In genomic region chr2:223586261-223586660, GRCh38 we compare ENCODE assay signal across 11 cellular contexts. TPM values are rescaled to one million over a fixed set of nuclear protein-coding genes. Genes with fewer than 3 reads are reported as not detected.
A peak's percentile ranks its signal among the peaks of the same experiment; 100 is the strongest.
DNase-seq lines count a peak whose midpoint lies in the region; ATAC-seq and TF ChIP-seq lines count a peak whose summit lies in the region.
"Had no signal": no experiment of that assay in that cellular context is flagged by ENCODE, and none has a peak within 500 bp of the region (broad histone marks: within the 10 kb centered on the region; RNA-seq: fewer than 3 reads in every experiment).

No MANE protein-coding gene starts in this region.

- POLR2A ChIA-PET in IMR-90 (lab: Charles Lee; ENCODE audit: unreplicated experiment): no interaction called here

- H3K9me3 Mint-ChIP-seq in mesothelial cell of epicardium: no peaks in the 10 kb centered on the region
- no peaks in the 10 kb centered on the region for H3K9me3 Mint-ChIP-seq in activated T-helper 1 cell treated with anti-CD3 and anti-CD28 coated beads, Interleukin-12 subunit alpha, Interleukin-12 subunit beta, Interleukin-2, Interleukin-4 antibody, amounts not matched to agents 30 ng/mL and 10 ng/mL and 1 ng/mL, durations not matched to agents 14 hours and 24 hours and 36 hours

- H3K27me3 ChIP-seq in IMR-90 (ENCODE audit: control insufficient read depth, insufficient read depth, low read length): no peaks in the 10 kb centered on the region

- peaks cover 2% of the 10 kb centered on the region for H3K4me1 Mint-ChIP-seq in mesothelial cell of epicardium
- H3K4me1 Mint-ChIP-seq in activated T-helper 1 cell treated with anti-CD3 and anti-CD28 coated beads, Interleukin-12 subunit alpha, Interleukin-12 subunit beta, Interleukin-2, Interleukin-4 antibody, amounts not matched to agents 30 ng/mL and 10 ng/mL and 1 ng/mL, durations not matched to agents 14 hours and 24 hours and 36 hours (ENCODE audit: low read depth): no peaks in the 10 kb centered on the region

- H4K5ac ChIP-seq in IMR-90 (ENCODE audit: low read depth, low read length): no peak overlapping the region

- in situ Hi-C loops in IMR-90 (cut with MboI; ENCODE audit: low sequenced_read_pairs): loop anchor here (25.0 kb wide), 1 partner anchor 976 kb away; no protein-coding TSS in a partner anchor

- ATAC-seq in IMR-90 (ENCODE audit: low read depth) (peak; percentile 57), GM18907 (IDR thresholded peaks at IDR 0.05; ENCODE audit: unreplicated experiment) (no peak)

- H3K9me3 ChIP-seq in IMR-90 (ENCODE audit: control insufficient read depth, insufficient read depth, low read length) (no peaks in the 10 kb centered on the region), SK-N-MC (ENCODE audit: low read depth, low read length) (no peaks in the 10 kb centered on the region)
- H3K9me3 ChIP-seq: lower lobe of right lung had no signal

- TF ChIP-seq RAD21 in IMR-90 (IDR thresholded peaks at IDR 0.05; ENCODE audit: low read length): no peak

- intact Hi-C loops in IMR-90 (cut with micrococcal nuclease): no loop called here
- intact Hi-C loops in activated T-helper 1 cell treated with anti-CD3 and anti-CD28 coated beads, Interleukin-12 subunit alpha, Interleukin-12 subunit beta, Interleukin-2, Interleukin-4 antibody, amounts not matched to agents 30 ng/mL and 10 ng/mL and 1 ng/mL, durations not matched to agents 14 hours and 24 hours and 36 hours (cut with micrococcal nuclease): no loop called here

- H3K27ac ChIP-seq in IMR-90 (ENCODE audit: insufficient read depth, low read length) (no peak overlapping the region), SK-N-MC (no peak overlapping the region)
- H3K27ac ChIP-seq: lower lobe of right lung had no signal

- no peak overlapping the region for H3K27ac Mint-ChIP-seq in mesothelial cell of epicardium
- H3K27ac Mint-ChIP-seq in activated T-helper 1 cell treated with anti-CD3 and anti-CD28 coated beads, Interleukin-12 subunit alpha, Interleukin-12 subunit beta, Interleukin-2, Interleukin-4 antibody, amounts not matched to agents 30 ng/mL and 10 ng/mL and 1 ng/mL, durations not matched to agents 14 hours and 24 hours and 36 hours: no peak overlapping the region

- H3K9ac ChIP-seq in IMR-90 (ENCODE audit: low read depth, low read length): no peak overlapping the region
- H3K9ac ChIP-seq in SK-N-MC (ENCODE audit: insufficient read length): no peak overlapping the region

- no peaks in the 10 kb centered on the region for H3K79me1 ChIP-seq in IMR-90 (ENCODE audit: low read depth in 1 of 2, low read length in 2 of 2)

- H3K4ac ChIP-seq in IMR-90 (ENCODE audit: low read depth, low read length): no peak overlapping the region

- H3K18ac ChIP-seq in IMR-90 (ENCODE audit: low read depth, low read length): no peak overlapping the region

- H3K14ac ChIP-seq in IMR-90 (replicated peaks; ENCODE audit: low read depth, low read length): no peak overlapping the region

- H2AK9ac ChIP-seq in IMR-90 (replicated peaks; ENCODE audit: low read depth, low read length, poor library complexity): no peak overlapping the region

- H2BK15ac ChIP-seq in IMR-90 (ENCODE audit: low read depth, low read length): no peak overlapping the region

- H4K91ac ChIP-seq in IMR-90 (ENCODE audit: insufficient read depth, low read depth, low read length): no peak overlapping the region

- no peak for TF ChIP-seq CTCF in IMR-90 (conservative IDR thresholded peaks at IDR 0.05; ENCODE audit: low read depth, low read length)
- TF ChIP-seq CTCF in fibroblast of villous mesenchyme (IDR thresholded peaks at IDR 0.05; ENCODE audit: insufficient read depth, low read depth, low read length): no peak
- TF ChIP-seq CTCF in mesothelial cell of epicardium (IDR thresholded peaks at IDR 0.05; ENCODE audit: unreplicated experiment): no peak

- no peak overlapping the region for H3K56ac ChIP-seq in IMR-90 (ENCODE audit: extremely low read depth, insufficient read depth, low read length)

- no peak overlapping the region for H2AK5ac ChIP-seq in IMR-90 (ENCODE audit: low read depth, low read length)

- WGBS in IMR-90 (ENCODE audit: extremely low coverage in 2 of 2, insufficient read length in 1 of 2), 2 experiments: no CpG with 5 or more reads among the region's 2 CpGs

- no peaks in the 10 kb centered on the region for H3K36me3 ChIP-seq in IMR-90 (ENCODE audit: control insufficient read depth, insufficient read depth, low read length)
- H3K36me3 ChIP-seq in SK-N-MC (ENCODE audit: insufficient read depth, low read length): no peaks in the 10 kb centered on the region
- H3K36me3 ChIP-seq: lower lobe of right lung had no signal

- peaks cover 6% of the 10 kb centered on the region for H3K4me1 ChIP-seq in IMR-90 (ENCODE audit: control insufficient read depth, insufficient read depth, low read length)
- H3K4me1 ChIP-seq: lower lobe of right lung had no signal

- H2BK5ac ChIP-seq in IMR-90 (ENCODE audit: low read depth, low read length, poor library complexity, severe bottlenecking): no peak overlapping the region

- no peak overlapping the region for H2AFZ ChIP-seq in IMR-90 (replicated peaks; ENCODE audit: low read length, poor library complexity)

- H3K9me1 ChIP-seq in IMR-90 (ENCODE audit: insufficient read depth, low read length): no peaks in the 10 kb centered on the region

- DNase-seq in Ammon's horn (ENCODE audit: low spot score) (peak; percentile 28), IMR-90 (peak; percentile 88), SK-N-MC (ENCODE audit: low read depth, low spot score) (no peak), fibroblast of villous mesenchyme (ENCODE audit: low read depth) (peak; percentile 91), kidney tubule cell (ENCODE audit: low spot score) (no peak), mesothelial cell of epicardium (ENCODE audit: low spot score in 2 of 2, unreplicated experiment in 2 of 2) (no peak)
- no peak for DNase-seq in activated T-helper 1 cell treated with anti-CD3 and anti-CD28 coated beads, Interleukin-12 subunit alpha, Interleukin-12 subunit beta, Interleukin-2, Interleukin-4 antibody, amounts not matched to agents 30 ng/mL and 10 ng/mL and 1 ng/mL, durations not matched to agents 14 hours and 24 hours and 36 hours (ENCODE audit: low spot score)
- DNase-seq: lower lobe of right lung; NK-92 treated with Interleukin-12 subunit alpha and Interleukin-12 subunit beta, amount 100 ng/mL, for 24 hours; stimulated activated CD4-positive, alpha-beta T cell treated with anti-CD3 and anti-CD28 coated beads, Interleukin-4, amount 100 ng/mL, for 1 hour had no signal

- H3K4me3 Mint-ChIP-seq in mesothelial cell of epicardium: no peak overlapping the region
- H3K4me3 Mint-ChIP-seq in activated T-helper 1 cell treated with anti-CD3 and anti-CD28 coated beads, Interleukin-12 subunit alpha, Interleukin-12 subunit beta, Interleukin-2, Interleukin-4 antibody, amounts not matched to agents 30 ng/mL and 10 ng/mL and 1 ng/mL, durations not matched to agents 14 hours and 24 hours and 36 hours: no peak overlapping the region

- H3K27me3 Mint-ChIP-seq in mesothelial cell of epicardium (ENCODE audit: low read depth): no peaks in the 10 kb centered on the region
- no peaks in the 10 kb centered on the region for H3K27me3 Mint-ChIP-seq in activated T-helper 1 cell treated with anti-CD3 and anti-CD28 coated beads, Interleukin-12 subunit alpha, Interleukin-12 subunit beta, Interleukin-2, Interleukin-4 antibody, amounts not matched to agents 30 ng/mL and 10 ng/mL and 1 ng/mL, durations not matched to agents 14 hours and 24 hours and 36 hours (ENCODE audit: insufficient read depth)

- H2BK120ac ChIP-seq in IMR-90 (ENCODE audit: low read depth, low read length): no peak overlapping the region

- no peak overlapping the region for H3K23ac ChIP-seq in IMR-90 (ENCODE audit: low read depth, low read length)

- H3K4me3 ChIP-seq in IMR-90 (ENCODE audit: insufficient read depth, low read depth, low read length) (no peak overlapping the region), SK-N-MC (peak overlapping the region; percentile 16; the same call in 1 of the 2 replicates), fibroblast of villous mesenchyme (ENCODE audit: low read depth, low read length) (no peak overlapping the region)
- H3K4me3 ChIP-seq: lower lobe of right lung had no signal

- H3K4me2 ChIP-seq in IMR-90 (ENCODE audit: low read depth, low read length): peak overlapping the region; percentile 42; the same call in 1 of the 2 replicates

- H4K8ac ChIP-seq in IMR-90 (ENCODE audit: low read depth in 2 of 2, low read length in 2 of 2): no peak overlapping the region

- no peak overlapping the region for H2BK20ac ChIP-seq in IMR-90 (ENCODE audit: low read depth, low read length)

- H3K36me3 Mint-ChIP-seq in mesothelial cell of epicardium: no peaks in the 10 kb centered on the region
- no peaks in the 10 kb centered on the region for H3K36me3 Mint-ChIP-seq in activated T-helper 1 cell treated with anti-CD3 and anti-CD28 coated beads, Interleukin-12 subunit alpha, Interleukin-12 subunit beta, Interleukin-2, Interleukin-4 antibody, amounts not matched to agents 30 ng/mL and 10 ng/mL and 1 ng/mL, durations not matched to agents 14 hours and 24 hours and 36 hours (ENCODE audit: low read depth)

- BruUV-seq in IMR-90 (replicated peaks; lab: Mats Ljungman, UMichigan): no TSS peak

- CTCF ChIA-PET in IMR-90 (lab: Yijun Ruan, JAX): no interaction called here

- TF ChIP-seq POLR2A in IMR-90 (IDR thresholded peaks at IDR 0.05; ENCODE audit: low read depth, low read length): no peak

- dilution Hi-C loops in IMR-90 (cut with HindIII; ENCODE audit: low sequenced_read_pairs, unreplicated experiment): no loop called here

- no peaks in the 10 kb centered on the region for H4K20me1 ChIP-seq in IMR-90 (ENCODE audit: insufficient read depth, low read length)

TF ChIP-seq in IMR-90, 13 proteins besides CTCF, POLR2A, EP300 and RAD21:
- TF ChIP-seq CEBPB (IDR thresholded peaks at IDR 0.05; ENCODE audit: low read depth, low read length) (peak; percentile 93), RCOR1 (IDR thresholded peaks at IDR 0.05; ENCODE audit: insufficient replicate concordance, low read length) (no peak)

RNA-seq across cellular contexts. Expression of gene SCG2, which starts 15.9 kb away (rescaled TPM):
- total RNA-seq in IMR-90 (2012; rRNA removed) (0.36 and 0.56 TPM in 2 replicates), fibroblast of villous mesenchyme (0.86 and 0.97 TPM in 2 replicates), mesothelial cell of epicardium (2.0 to 2.3 TPM (median 2.0 TPM) in 3 replicates)
- 0.26 and 0.46 TPM in 2 replicates for polyA plus RNA-seq in IMR-90 (2012; rRNA removed)
- polyA plus RNA-seq in IMR-90 (2012; cell fraction: cytosol; rRNA removed): 0.13 and 0.14 TPM in 2 replicates
- 0.08 and 1.2 TPM in 2 replicates for polyA plus RNA-seq in IMR-90 (2012; cell fraction: nucleus; rRNA removed; ENCODE audit: low replicate concordance)
- total RNA-seq in activated T-helper 1 cell treated with anti-CD3 and anti-CD28 coated beads, Interleukin-12 subunit alpha, Interleukin-12 subunit beta, Interleukin-2, Interleukin-4 antibody, amounts not matched to agents 30 ng/mL and 10 ng/mL and 1 ng/mL, durations not matched to agents 14 hours and 24 hours and 36 hours: not detected in 2 replicates

Comparison
In these comparisons a context has a peak if more than half of its experiments do, and no peak if none do; other contexts are left out.
1. DNase-seq: peak in Ammon's horn (single experiment), IMR-90 (single experiment) and fibroblast of villous mesenchyme (single experiment); none in SK-N-MC (single experiment), kidney tubule cell (single experiment), mesothelial cell of epicardium (0 of 2) and activated T-helper 1 cell treated with anti-CD3 and anti-CD28 coated beads, Interleukin-12 subunit alpha, Interleukin-12 subunit beta, Interleukin-2, Interleukin-4 antibody, amounts not matched to agents 30 ng/mL and 10 ng/mL and 1 ng/mL, durations not matched to agents 14 hours and 24 hours and 36 hours (single experiment).